Comparison of ENCODE assay signal across 9 cellular contexts in the genomic region with DNA sequence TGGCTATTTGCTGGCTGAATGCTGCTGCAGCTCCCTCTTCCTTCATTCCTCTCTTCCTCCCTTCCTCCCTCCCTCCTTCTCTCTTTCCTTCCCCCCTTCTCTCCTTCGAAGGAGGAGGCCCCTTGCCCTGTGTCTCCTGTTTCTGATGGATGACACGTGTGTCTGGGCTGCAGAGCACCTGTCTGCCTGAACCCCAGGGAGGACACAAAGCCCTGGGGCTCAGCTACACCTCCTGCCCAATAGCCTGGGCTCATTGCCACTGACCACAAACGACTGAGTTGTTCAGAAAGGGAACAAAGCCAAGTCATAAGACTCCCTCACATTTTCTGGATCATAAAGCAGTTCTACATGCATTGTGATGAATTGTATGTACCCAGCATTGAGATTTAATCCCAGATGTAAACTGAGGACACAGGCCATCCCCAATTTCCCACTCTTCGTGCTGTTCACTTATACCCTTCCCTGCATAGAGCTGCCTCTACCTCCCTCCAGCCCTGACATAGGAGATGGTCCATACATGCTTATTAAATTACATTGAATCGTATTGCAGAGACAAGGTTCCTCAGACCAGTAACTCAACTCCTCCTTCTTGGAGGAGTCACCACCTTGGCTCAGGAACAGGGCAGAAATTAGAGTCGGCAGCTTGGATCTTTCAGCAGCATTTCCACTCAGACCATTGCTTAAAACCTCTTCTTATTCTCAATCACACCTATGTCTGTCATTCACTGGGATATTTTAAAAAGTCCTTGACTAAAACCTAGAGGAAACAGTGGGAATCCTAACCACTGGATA. TPM values are rescaled to one million over a fixed set of nuclear protein-coding genes. Genes with fewer than 3 reads are reported as not detected.
DNase-seq lines count a peak whose midpoint lies in the region; ATAC-seq and TF ChIP-seq lines count a peak whose summit lies in the region.
"Had no signal": no experiment of that assay in that cellular context is flagged by ENCODE, and none has a peak within 500 bp of the region (broad histone marks: within the 10 kb centered on the region; RNA-seq: fewer than 3 reads in every experiment).

No MANE protein-coding gene starts in this region.

- no peak overlapping the region for H3K4me2 ChIP-seq in fibroblast of lung (ENCODE audit: extremely low read depth, insufficient read depth, low read length)

- peaks cover 8% of the 10 kb centered on the region for H3K27me3 ChIP-seq in fibroblast of lung (ENCODE audit: control insufficient read depth, insufficient read depth, low read length)

- H3K79me2 ChIP-seq in fibroblast of lung (ENCODE audit: control insufficient read depth, insufficient read depth, low read length): no peaks in the 10 kb centered on the region

- TF ChIP-seq CTCF in HFF-Myc (IDR thresholded peaks at IDR 0.05; ENCODE audit: low read depth, low read length, missing control alignments) (no peak), fibroblast of lung (conservative IDR thresholded peaks at IDR 0.05 in 1 of 2, IDR thresholded peaks at IDR 0.05 in 1 of 2; ENCODE audit: low read depth in 1 of 2, low read length in 2 of 2) (no peak)

- H3K4me3 ChIP-seq in HFF-Myc (replicated peaks; ENCODE audit: low read depth, low read length) (no peak overlapping the region), fibroblast of lung (replicated peaks in 1 of 4; ENCODE audit: control extremely low read depth in 1 of 4, insufficient read depth in 1 of 4, low read depth in 3 of 4, low read length in 4 of 4) (no peak overlapping the region)

- peaks cover 2% of the 10 kb centered on the region for H3K4me1 ChIP-seq in fibroblast of lung (ENCODE audit: control insufficient read depth, extremely low read depth, insufficient read depth, low read length)

- H3K36me3 ChIP-seq in fibroblast of lung (ENCODE audit: control insufficient read depth, insufficient read depth, low read length): no peaks in the 10 kb centered on the region

- no peak for ATAC-seq in HG02642 (IDR thresholded peaks at IDR 0.05; ENCODE audit: poor library complexity, unreplicated experiment)
- no peak for ATAC-seq in esophagus mucosa
- no peak for ATAC-seq in HG03039 (IDR thresholded peaks at IDR 0.05; ENCODE audit: unreplicated experiment)

- no peaks in the 10 kb centered on the region for H3K9me3 ChIP-seq in fibroblast of lung (ENCODE audit: control insufficient read depth, insufficient read depth, low read depth, low read length)

- H3K27ac ChIP-seq in fibroblast of lung (ENCODE audit: insufficient read depth, low read length): no peak overlapping the region

- DNase-seq in HFF-Myc (ENCODE audit: extremely low read depth, low read depth) (peak; percentile 20), RPMI7951 (ENCODE audit: low read depth) (peak; percentile 77), fibroblast of lung (ENCODE audit: low read depth in 2 of 2) (peak; percentile 76 to 83), renal cortical epithelial cell (ENCODE audit: low read depth) (peak; percentile 89), SIG-M5 (lab: John Stamatoyannopoulos, UW) (no peak)
- DNase-seq: small intestine had no signal

- no peak overlapping the region for H2AFZ ChIP-seq in fibroblast of lung (ENCODE audit: low read length)

- no peaks in the 10 kb centered on the region for H4K20me1 ChIP-seq in fibroblast of lung (ENCODE audit: control insufficient read depth, extremely low read depth, insufficient read depth, low read length)

- H3K9ac ChIP-seq in fibroblast of lung (ENCODE audit: insufficient read depth, low read length): no peak overlapping the region

RNA-seq across cellular contexts. Expression of gene CSRP3, which starts 1.2 kb away (rescaled TPM):
- total RNA-seq in RPMI7951 (2014; rRNA removed; shearing (Covaris generic)): not detected in 2 replicates
- total RNA-seq in fibroblast of lung (not detected in 2 replicates), renal cortical epithelial cell (not detected in 2 replicates), esophagus mucosa (not detected)
- 0.15 TPM in 1 of 2 replicates, not detected in the other for polyA plus RNA-seq in fibroblast of lung
- polyA plus RNA-seq in fibroblast of lung (2012): not detected in 2 replicates
- polyA minus RNA-seq in fibroblast of lung (ENCODE audit: low replicate concordance): not detected in 2 replicates

RNA-seq across cellular contexts. Expression of gene E2F8, which starts 40.1 kb away (rescaled TPM):
- 4.7 and 5.0 TPM in 2 replicates for total RNA-seq in RPMI7951 (2014; rRNA removed; shearing (Covaris generic))
- total RNA-seq in fibroblast of lung (0.17 TPM in 1 of 2 replicates, not detected in the other), renal cortical epithelial cell (0.65 and 1.0 TPM in 2 replicates), esophagus mucosa (5.2 TPM)
- 0.94 and 3.8 TPM in 2 replicates for polyA plus RNA-seq in fibroblast of lung
- 0.84 and 2.0 TPM in 2 replicates for polyA plus RNA-seq in fibroblast of lung (2012)
- polyA minus RNA-seq in fibroblast of lung (ENCODE audit: low replicate concordance): 0.12 and 2.3 TPM in 2 replicates
